Comparison of ENCODE assay signal across 24 cellular contexts in genomic region chr5:54207566-54207965, GRCh38.
"Had no signal": no experiment of that assay in that cellular context is flagged by ENCODE, and none has a peak within 500 bp of the region (broad histone marks: within the 10 kb centered on the region; RNA-seq: fewer than 3 reads in every experiment).

No MANE protein-coding gene starts in this region.

- H3K36me3 ChIP-seq: right atrium auricular region, upper lobe of left lung, vagina had no signal

- H3K4me3 ChIP-seq: body of pancreas, right atrium auricular region, upper lobe of left lung, vagina had no signal

- H3K4me1 ChIP-seq: body of pancreas, right atrium auricular region, upper lobe of left lung, vagina had no signal

- H3K9me3 ChIP-seq: body of pancreas, upper lobe of left lung, vagina had no signal

- ATAC-seq: activated CD4-positive, alpha-beta T cell treated with anti-CD3 and anti-CD28 coated beads for 36 hours; body of pancreas; naive thymus-derived CD8-positive, alpha-beta T cell had no signal

- H3K27ac ChIP-seq: body of pancreas, right atrium auricular region, upper lobe of left lung, vagina had no signal

- H3K27ac Mint-ChIP-seq: activated CD4-positive, alpha-beta T cell treated with anti-CD3 and anti-CD28 coated beads for 36 hours; activated naive CD8-positive, alpha-beta T cell; T-helper 2 cell treated with Interferon-gamma antibody and Interleukin-4, amounts not matched to agents 5 μg/mL and 100 μg/mL, for 36 hours had no signal

- H3K27me3 ChIP-seq: right atrium auricular region, upper lobe of left lung, vagina had no signal

- H3K36me3 Mint-ChIP-seq: immature natural killer cell had no signal

- DNase-seq: activated CD4-positive, alpha-beta T cell treated with anti-CD3 and anti-CD28 coated beads for 36 hours; activated CD4-positive, alpha-beta T cell treated with anti-CD3 and anti-CD28 coated beads, Interleukin-2, amount 50 U/mL, for 4 hours; activated CD4-positive, CD25-positive, alpha-beta regulatory T cell; activated effector memory CD4-positive, alpha-beta T cell treated with Interleukin-2 at 50 U/mL for 16 hours; activated naive CD4-positive, alpha-beta T cell treated with Interleukin-2 at 50 U/mL for 16 hours; activated T-cell treated with anti-CD3 and anti-CD28 coated beads for 4 hours; anterior cingulate cortex; body of pancreas; dermis blood vessel endothelial cell; effector CD8-positive, alpha-beta T cell; glutamatergic neuron; immature natural killer cell; midbrain; naive thymus-derived CD8-positive, alpha-beta T cell; stimulated activated CD4-positive, alpha-beta T cell treated with anti-CD3 and anti-CD28 coated beads, Interleukin-15, amount 100 ng/mL, for 24 hours; stimulated activated CD4-positive, alpha-beta T cell treated with anti-CD3 and anti-CD28 coated beads, Interleukin-2, amount 100 ng/mL, for 24 hours; stimulated activated naive CD4-positive, alpha-beta T cell; T-helper 1 cell; upper lobe of left lung had no signal

- H3K9me3 Mint-ChIP-seq: immature natural killer cell; neural crest cell; T-helper 2 cell treated with Interferon-gamma antibody and Interleukin-4, amounts not matched to agents 5 μg/mL and 100 μg/mL, for 36 hours had no signal

- H3K4me3 Mint-ChIP-seq: activated CD4-positive, alpha-beta T cell treated with anti-CD3 and anti-CD28 coated beads for 36 hours; activated naive CD8-positive, alpha-beta T cell; immature natural killer cell; naive thymus-derived CD8-positive, alpha-beta T cell; neural crest cell; T-helper 2 cell treated with Interferon-gamma antibody and Interleukin-4, amounts not matched to agents 5 μg/mL and 100 μg/mL, for 36 hours had no signal

- H3K27me3 Mint-ChIP-seq: activated CD4-positive, alpha-beta T cell treated with anti-CD3 and anti-CD28 coated beads for 36 hours; activated naive CD8-positive, alpha-beta T cell; naive thymus-derived CD8-positive, alpha-beta T cell had no signal
